ENCODE assay signal across 24 cellular contexts in the genomic region with DNA sequence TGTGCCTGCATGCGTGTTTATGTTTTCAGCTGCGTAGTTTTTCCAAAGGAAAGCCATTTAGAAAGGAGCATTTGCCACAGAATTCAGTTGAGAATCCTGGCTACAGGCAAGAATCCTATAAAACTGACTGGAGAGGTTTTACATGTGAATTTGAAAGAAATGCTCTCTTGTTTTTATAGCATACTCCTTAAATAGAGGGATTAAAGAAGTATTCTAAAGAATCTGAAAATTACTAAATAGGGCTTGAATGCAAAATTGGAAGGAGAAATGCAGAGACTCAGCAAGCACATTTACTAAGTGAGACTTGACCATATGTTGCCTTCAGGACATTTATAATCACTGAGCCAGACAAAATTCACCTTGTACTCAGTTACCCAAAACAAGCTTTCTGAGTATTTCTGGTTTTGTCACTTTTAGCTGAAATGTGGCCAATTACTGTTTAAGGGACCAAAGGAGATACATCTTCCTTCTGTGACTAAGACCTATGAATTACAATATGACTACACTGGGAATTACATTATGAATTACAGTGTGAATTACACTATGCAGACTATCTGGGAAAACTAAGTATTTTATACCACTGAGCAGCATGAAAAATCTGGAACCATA.
"Had no signal": no experiment of that assay in that cellular context is flagged by ENCODE, and none has a peak within 500 bp of the region (broad histone marks: within the 10 kb centered on the region; RNA-seq: fewer than 3 reads in every experiment).

No MANE protein-coding gene starts in this region.

- ATAC-seq: activated CD4-positive, alpha-beta T cell treated with anti-CD3 and anti-CD28 coated beads for 36 hours; activated CD4-positive, CD25-positive, alpha-beta regulatory T cell treated with anti-CD3 and anti-CD28 coated beads, Interleukin-2, amount 50 U/mL, for 24 hours; activated naive CD8-positive, alpha-beta T cell treated with anti-CD3 and anti-CD28 coated beads, Interleukin-2, amount 50 U/mL, for 24 hours; activated T-cell treated with anti-CD3 and anti-CD28 coated beads, Interleukin-2, amount 50 U/mL, for 4 hours had no signal

- DNase-seq: activated CD4-positive, alpha-beta T cell treated with anti-CD3 and anti-CD28 coated beads for 36 hours; activated CD4-positive, alpha-beta T cell treated with anti-CD3 and anti-CD28 coated beads, Interleukin-2, amount 10 ng/mL, durations not matched to agents 7 days and 5 days; activated CD4-positive, alpha-beta T cell treated with anti-CD3 and anti-CD28 coated beads, Interleukin-2, amount 50 U/mL, for 48 hours; activated CD8-positive, alpha-beta memory T cell treated with anti-CD3 and anti-CD28 coated beads, Interleukin-2, amount 50 U/mL, for 4 hours; activated gamma-delta T cell treated with Interleukin-2 at 50 U/mL for 16 hours; activated naive CD4-positive, alpha-beta T cell treated with anti-CD3 and anti-CD28 coated beads, Interleukin-2, amount 10 ng/mL, durations not matched to agents 7 days and 5 days; activated naive CD8-positive, alpha-beta T cell treated with anti-CD3 and anti-CD28 coated beads, Interleukin-2, amount 50 U/mL, for 24 hours; activated T-cell treated with anti-CD3 and anti-CD28 coated beads for 4 hours; activated T-cell treated with anti-CD3 and anti-CD28 coated beads, Interleukin-2, amount 50 U/mL, for 4 hours; central memory CD4-positive, alpha-beta T cell; Karpas-422; KBM-7; NCI-H1436; NCI-H1694; NCI-H1930; NCI-H2081 treated with DMSO at 0.1 percent for 48 hours; NCI-H345; NCI-H524 treated with DMSO at 0.1 percent for 48 hours; Right ventricle myocardium superior; T1000 had no signal

- H3K27ac Mint-ChIP-seq: activated CD4-positive, alpha-beta T cell treated with anti-CD3 and anti-CD28 coated beads for 36 hours; activated CD4-positive, alpha-beta T cell treated with anti-CD3 and anti-CD28 coated beads, Interleukin-2, amount 10 ng/mL, durations not matched to agents 7 days and 5 days; activated naive CD4-positive, alpha-beta T cell treated with anti-CD3 and anti-CD28 coated beads, Interleukin-2, amount 10 ng/mL, durations not matched to agents 7 days and 5 days; activated naive CD8-positive, alpha-beta T cell; activated naive CD8-positive, alpha-beta T cell treated with anti-CD3 and anti-CD28 coated beads, Interleukin-2, amount 50 U/mL, for 24 hours; activated T-helper 1 cell treated with anti-CD3 and anti-CD28 coated beads, Interleukin-12 subunit alpha, Interleukin-12 subunit beta, Interleukin-2, Interleukin-4 antibody, amounts not matched to agents 30 ng/mL and 10 ng/mL and 1 ng/mL, durations not matched to agents 14 hours and 24 hours and 36 hours had no signal

- H3K4me3 Mint-ChIP-seq: activated CD4-positive, alpha-beta T cell treated with anti-CD3 and anti-CD28 coated beads for 36 hours; activated CD4-positive, alpha-beta T cell treated with anti-CD3 and anti-CD28 coated beads, Interleukin-2, amount 10 ng/mL, durations not matched to agents 7 days and 5 days; activated naive CD4-positive, alpha-beta T cell treated with anti-CD3 and anti-CD28 coated beads, Interleukin-2, amount 10 ng/mL, durations not matched to agents 7 days and 5 days; activated naive CD8-positive, alpha-beta T cell; activated naive CD8-positive, alpha-beta T cell treated with anti-CD3 and anti-CD28 coated beads, Interleukin-2, amount 50 U/mL, for 24 hours; activated T-cell treated with anti-CD3 and anti-CD28 coated beads, Interleukin-2, amount 50 U/mL, for 4 hours; activated T-helper 1 cell treated with anti-CD3 and anti-CD28 coated beads, Interleukin-12 subunit alpha, Interleukin-12 subunit beta, Interleukin-2, Interleukin-4 antibody, amounts not matched to agents 30 ng/mL and 10 ng/mL and 1 ng/mL, durations not matched to agents 14 hours and 24 hours and 36 hours had no signal

- H3K27me3 Mint-ChIP-seq: activated CD4-positive, alpha-beta T cell treated with anti-CD3 and anti-CD28 coated beads, Interleukin-2, amount 10 ng/mL, durations not matched to agents 7 days and 5 days; activated naive CD4-positive, alpha-beta T cell treated with anti-CD3 and anti-CD28 coated beads, Interleukin-2, amount 10 ng/mL, durations not matched to agents 7 days and 5 days; activated naive CD8-positive, alpha-beta T cell treated with anti-CD3 and anti-CD28 coated beads, Interleukin-2, amount 50 U/mL, for 24 hours; brain had no signal

- H3K4me1 Mint-ChIP-seq: activated CD4-positive, alpha-beta T cell treated with anti-CD3 and anti-CD28 coated beads for 36 hours; activated CD4-positive, alpha-beta T cell treated with anti-CD3 and anti-CD28 coated beads, Interleukin-2, amount 10 ng/mL, durations not matched to agents 7 days and 5 days; activated naive CD4-positive, alpha-beta T cell treated with anti-CD3 and anti-CD28 coated beads, Interleukin-2, amount 10 ng/mL, durations not matched to agents 7 days and 5 days; activated naive CD8-positive, alpha-beta T cell treated with anti-CD3 and anti-CD28 coated beads, Interleukin-2, amount 50 U/mL, for 24 hours had no signal

- H3K36me3 Mint-ChIP-seq: activated naive CD4-positive, alpha-beta T cell treated with anti-CD3 and anti-CD28 coated beads, Interleukin-2, amount 10 ng/mL, durations not matched to agents 7 days and 5 days; activated naive CD8-positive, alpha-beta T cell; brain had no signal

- H3K9me3 Mint-ChIP-seq: activated CD4-positive, alpha-beta T cell treated with anti-CD3 and anti-CD28 coated beads, Interleukin-2, amount 10 ng/mL, durations not matched to agents 7 days and 5 days; activated naive CD4-positive, alpha-beta T cell treated with anti-CD3 and anti-CD28 coated beads, Interleukin-2, amount 10 ng/mL, durations not matched to agents 7 days and 5 days; activated naive CD8-positive, alpha-beta T cell treated with anti-CD3 and anti-CD28 coated beads, Interleukin-2, amount 50 U/mL, for 24 hours; activated T-cell treated with anti-CD3 and anti-CD28 coated beads, Interleukin-2, amount 50 U/mL, for 4 hours; activated T-helper 1 cell treated with anti-CD3 and anti-CD28 coated beads, Interleukin-12 subunit alpha, Interleukin-12 subunit beta, Interleukin-2, Interleukin-4 antibody, amounts not matched to agents 30 ng/mL and 10 ng/mL and 1 ng/mL, durations not matched to agents 14 hours and 24 hours and 36 hours had no signal
